ENCODE assay signal across 30 cellular contexts in genomic region chr2:135189148-135189547, GRCh38.
"Had no signal": no experiment of that assay in that cellular context is flagged by ENCODE, and none has a peak within 500 bp of the region (broad histone marks: within the 10 kb centered on the region; RNA-seq: fewer than 3 reads in every experiment).

No MANE protein-coding gene starts in this region.

- H3K9me3 ChIP-seq: ovary, suprapubic skin, testis had no signal

- H3K9ac ChIP-seq: neural progenitor cell, parathyroid adenoma had no signal

- H3K79me2 ChIP-seq: parathyroid adenoma had no signal

- H3K4me1 ChIP-seq: neural progenitor cell, parathyroid adenoma, psoas muscle, spleen, suprapubic skin, testis, tibial nerve, upper lobe of left lung, vagina had no signal

- H3K4me3 ChIP-seq: neural progenitor cell, ovary, psoas muscle, skin epidermis, smooth muscle cell, spleen, suprapubic skin, testis, tibial nerve, upper lobe of left lung, vagina had no signal

- H3K27ac ChIP-seq: neural progenitor cell, ovary, parathyroid adenoma, psoas muscle, skin epidermis, spleen, suprapubic skin, testis, tibial nerve, upper lobe of left lung, vagina had no signal

- DNase-seq: naive thymus-derived CD4-positive, alpha-beta T cell; natural killer cell; occipital lobe; ovary; posterior cingulate gyrus; psoas muscle; right cardiac atrium; spleen; stimulated activated CD4-positive, alpha-beta T cell treated with anti-CD3 and anti-CD28 coated beads, Interleukin-12 subunit alpha, Interleukin-12 subunit beta, amount 100 ng/mL, for 4 hours; stimulated activated CD4-positive, alpha-beta T cell treated with anti-CD3 and anti-CD28 coated beads, Interleukin-1b, Interleukin-23, amount 100 ng/mL, for 48 hours; stimulated activated CD4-positive, alpha-beta T cell treated with anti-CD3 and anti-CD28 coated beads, Interleukin-4, amount 100 ng/mL, for 1 hour; stimulated activated CD4-positive, alpha-beta T cell treated with anti-CD3 and anti-CD28 coated beads, Interleukin-4, amount 100 ng/mL, for 4 hours; stimulated activated CD8-positive, alpha-beta memory T cell treated with anti-CD3 and anti-CD28 coated beads, Interleukin-4, amount 100 ng/mL, for 48 hours; stimulated activated naive CD4-positive, alpha-beta T cell; stimulated activated naive CD8-positive, alpha-beta T cell treated with anti-CD3 and anti-CD28 coated beads, Interleukin-15, amount 100 ng/mL, for 72 hours; stimulated activated naive CD8-positive, alpha-beta T cell treated with anti-CD3 and anti-CD28 coated beads, Interleukin-15, Interleukin-2, amounts not matched to agents 100 U/mL and 50 U/mL, for 24 hours; substantia nigra; testis; trophoblast cell; upper lobe of left lung had no signal

- H3K36me3 ChIP-seq: neural progenitor cell, ovary, suprapubic skin, upper lobe of left lung, vagina had no signal

- ATAC-seq: naive thymus-derived CD4-positive, alpha-beta T cell; natural killer cell; psoas muscle; right cardiac atrium; sciatic nerve; stimulated activated memory B cell treated with anti-CD40 and anti-IgM and Interleukin-4, amounts not matched to agents 10 μg/mL and 1 μg/mL and 100 μg/mL, for 72 hours; stimulated activated naive CD8-positive, alpha-beta T cell treated with anti-CD3 and anti-CD28 coated beads, Interleukin-15, amount 100 ng/mL, for 72 hours; stimulated activated naive CD8-positive, alpha-beta T cell treated with anti-CD3 and anti-CD28 coated beads, Interleukin-15, Interleukin-2, amounts not matched to agents 100 U/mL and 50 U/mL, for 24 hours had no signal

- H2AFZ ChIP-seq: neural progenitor cell, parathyroid adenoma had no signal

- FAIRE-seq: urothelium cell line had no signal

- H3K4me2 ChIP-seq: neural progenitor cell, smooth muscle cell had no signal

- H3K27me3 ChIP-seq: neural progenitor cell, ovary, spleen, suprapubic skin, testis, tibial nerve, upper lobe of left lung, vagina had no signal
